ENCODE assay signal across 23 cellular contexts in the genomic region with DNA sequence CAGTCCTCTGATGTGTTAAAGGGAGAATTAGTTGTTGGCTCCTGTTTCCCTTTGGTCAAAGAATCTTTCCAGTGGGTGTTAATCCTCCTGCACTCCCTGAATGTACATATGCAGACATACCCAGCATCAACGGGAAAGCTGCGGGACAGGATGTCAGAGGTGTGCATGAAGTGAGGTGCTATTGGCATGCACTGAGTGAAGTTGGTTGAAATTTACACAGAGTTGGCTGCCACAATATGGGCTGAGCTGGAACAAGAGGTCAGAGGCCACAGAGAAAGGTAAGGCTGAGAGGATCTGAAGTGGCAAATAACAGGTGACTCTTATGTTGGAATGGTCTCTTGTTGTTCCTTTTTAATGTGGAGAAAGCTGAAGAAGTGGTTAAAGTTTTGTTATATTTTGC.
DNase-seq lines count a peak whose midpoint lies in the region; ATAC-seq, FAIRE-seq and TF ChIP-seq lines count a peak whose summit lies in the region.
"Had no signal": no experiment of that assay in that cellular context is flagged by ENCODE, and none has a peak within 500 bp of the region (broad histone marks: within the 10 kb centered on the region; RNA-seq: fewer than 3 reads in every experiment).

No MANE protein-coding gene starts in this region.

- peaks cover 0 to 3% of the 10 kb centered on the region in 2 donors for H3K4me1 ChIP-seq in left lung
- peaks cover 2% of the 10 kb centered on the region for H3K4me1 ChIP-seq in mesenchymal stem cell (ENCODE audit: control insufficient read depth, insufficient read depth, low read depth, low read length)
- no peaks in the 10 kb centered on the region for H3K4me1 ChIP-seq in sigmoid colon

- H3K79me1 ChIP-seq in mesenchymal stem cell (replicated peaks; ENCODE audit: low read length, poor library complexity, severe bottlenecking), result no peaks in the 10 kb centered on the region

- peak; percentile 23 for FAIRE-seq in bronchial epithelial cell (lab: Jason Lieb, UNC)
- FAIRE-seq: A549 had no signal

- TF ChIP-seq CTCF in bronchial epithelial cell (IDR thresholded peaks at IDR 0.05; ENCODE audit: insufficient read depth, low read length, severe bottlenecking) (no peak), left lung (IDR thresholded peaks at IDR 0.05) (no peak), sigmoid colon (IDR thresholded peaks at IDR 0.05) (no peak)

- H3K4me2 ChIP-seq in mesenchymal stem cell (ENCODE audit: low read length, poor library complexity, severe bottlenecking), result no peak overlapping the region
- H3K4me2 ChIP-seq: A549; BLaER1 treated with 17β-estradiol and CSF1 and Interleukin-3, amounts not matched to agents 10 nM and 100 nM; PC-9 had no signal

- no peak overlapping the region for H3K14ac ChIP-seq in mesenchymal stem cell (ENCODE audit: low read length in 2 of 2)

- H2BK5ac ChIP-seq in mesenchymal stem cell (ENCODE audit: low read depth, low read length, poor library complexity, severe bottlenecking), result no peak overlapping the region

- H3K23ac ChIP-seq in mesenchymal stem cell (ENCODE audit: low read length in 2 of 2), result no peak overlapping the region

- WGBS in mesenchymal stem cell, result 83% methylated on average over 2 of the region's 2 CpGs
- WGBS in sigmoid colon, 2 donors, result 49 to 82% methylated on average over 2 of the region's 2 CpGs

- H2BK12ac ChIP-seq in mesenchymal stem cell (ENCODE audit: low read length in 2 of 2), result no peak overlapping the region

- peak; percentile 87 for ATAC-seq in left lung
- ATAC-seq: A549, HCT116 had no signal

- peak overlapping the region in 1 of 2 donors; percentile 29 for H3K27ac ChIP-seq in left lung
- H3K27ac ChIP-seq in mesenchymal stem cell (ENCODE audit: low read length, poor library complexity, severe bottlenecking), result no peak overlapping the region
- H3K27ac ChIP-seq in sigmoid colon, result no peak overlapping the region
- H3K27ac ChIP-seq: A549; BLaER1 treated with 17β-estradiol and CSF1 and Interleukin-3, amounts not matched to agents 10 nM and 100 nM; PC-9; SJSA1 had no signal

- DNase-seq in bronchial epithelial cell (ENCODE audit: low read depth) (no peak), left lung (no peak), mesenchymal stem cell (no peak), NCI-H82 (lab: John Stamatoyannopoulos, UW) (no peak), sigmoid colon (no peak), T-helper 1 cell (no peak)
- DNase-seq in stimulated activated CD4-positive, alpha-beta T cell treated with anti-CD3 and anti-CD28 coated beads, Interleukin-1b, Interleukin-23, amount 100 ng/mL, for 48 hours, result no peak
- DNase-seq: AML-193; CD4-positive, alpha-beta memory T cell; COR-L47; DMS79 treated with DMSO at 0.1 percent for 48 hours; GF-D8; NCI-H1105 treated with DMSO at 0.1 percent for 48 hours; NCI-H146; NCI-H2029; NCI-H446 treated with DMSO at 0.1 percent for 48 hours; NCI-H526; PC-9; Right ventricle myocardium superior had no signal

- no peaks in the 10 kb centered on the region for H3K9me3 ChIP-seq in left lung
- H3K9me3 ChIP-seq in mesenchymal stem cell (ENCODE audit: control insufficient read depth, low read length), result no peaks in the 10 kb centered on the region
- no peaks in the 10 kb centered on the region for H3K9me3 ChIP-seq in sigmoid colon
- H3K9me3 ChIP-seq: A549, SJSA1 had no signal

- H3K4me3 ChIP-seq in bronchial epithelial cell (ENCODE audit: low read depth, low read length), result no peak overlapping the region
- no peak overlapping the region for H3K4me3 ChIP-seq in left lung
- no peak overlapping the region for H3K4me3 ChIP-seq in mesenchymal stem cell (ENCODE audit: insufficient read depth in 1 of 2, low read depth in 1 of 2, low read length in 2 of 2)
- no peak overlapping the region for H3K4me3 ChIP-seq in sigmoid colon
- H3K4me3 ChIP-seq: A549; BLaER1 treated with 17β-estradiol and CSF1 and Interleukin-3, amounts not matched to agents 10 nM and 100 nM; PC-9; SJSA1 had no signal

- no peaks in the 10 kb centered on the region for H3K27me3 ChIP-seq in bronchial epithelial cell (ENCODE audit: control insufficient read depth, insufficient read depth, low read length)
- no peaks in the 10 kb centered on the region for H3K27me3 ChIP-seq in left lung
- H3K27me3 ChIP-seq in mesenchymal stem cell (ENCODE audit: control insufficient read depth in 1 of 2, insufficient read depth in 1 of 2, low read length in 2 of 2), result no peaks in the 10 kb centered on the region
- no peaks in the 10 kb centered on the region for H3K27me3 ChIP-seq in sigmoid colon
- H3K27me3 ChIP-seq: BLaER1 treated with 17β-estradiol and CSF1 and Interleukin-3, amounts not matched to agents 10 nM and 100 nM; SJSA1 had no signal

- intact Hi-C loops in left lung (cut with DNase I), result no loop called here
- intact Hi-C loops in sigmoid colon (cut with DNase I), result no loop called here

- H3K18ac ChIP-seq in mesenchymal stem cell (ENCODE audit: low read depth in 1 of 2, low read length in 2 of 2), result no peak overlapping the region

- TF ChIP-seq EP300 in sigmoid colon (IDR thresholded peaks at IDR 0.05), result no peak

- no peak overlapping the region for H4K8ac ChIP-seq in mesenchymal stem cell (ENCODE audit: low read length)

- no peak overlapping the region for H4K91ac ChIP-seq in mesenchymal stem cell (ENCODE audit: low read length)

- H3K4ac ChIP-seq in mesenchymal stem cell (ENCODE audit: low read depth in 1 of 2, low read length in 2 of 2), result no peak overlapping the region

- H3K36me3 ChIP-seq in bronchial epithelial cell (ENCODE audit: control insufficient read depth, insufficient read depth, low read length), result no peaks in the 10 kb centered on the region
- no peaks in the 10 kb centered on the region for H3K36me3 ChIP-seq in left lung
- H3K36me3 ChIP-seq in mesenchymal stem cell (ENCODE audit: control insufficient read depth in 1 of 2, insufficient read depth in 2 of 2, low read depth in 1 of 2, low read length in 2 of 2), result no peaks in the 10 kb centered on the region
- H3K36me3 ChIP-seq in sigmoid colon, result no peaks in the 10 kb centered on the region
- H3K36me3 ChIP-seq: BLaER1 treated with 17β-estradiol and CSF1 and Interleukin-3, amounts not matched to agents 10 nM and 100 nM; SJSA1 had no signal

- no peak overlapping the region for H2BK15ac ChIP-seq in mesenchymal stem cell (ENCODE audit: low read depth, poor library complexity, severe bottlenecking)

- TF ChIP-seq POLR2A in sigmoid colon (IDR thresholded peaks at IDR 0.05), result no peak

- no peak overlapping the region for H2BK120ac ChIP-seq in mesenchymal stem cell (ENCODE audit: low read depth, low read length)

- H2AFZ ChIP-seq in mesenchymal stem cell (ENCODE audit: low read depth, low read length), result peak overlapping the region; percentile 56
- H2AFZ ChIP-seq: PC-9 had no signal

- no peak overlapping the region for H3K9ac ChIP-seq in mesenchymal stem cell (ENCODE audit: low read length)
- H3K9ac ChIP-seq: BLaER1 treated with 17β-estradiol and CSF1 and Interleukin-3, amounts not matched to agents 10 nM and 100 nM had no signal

- H2AK5ac ChIP-seq in mesenchymal stem cell (ENCODE audit: low read length, severe bottlenecking), result no peak overlapping the region
